In the genomic region with DNA sequence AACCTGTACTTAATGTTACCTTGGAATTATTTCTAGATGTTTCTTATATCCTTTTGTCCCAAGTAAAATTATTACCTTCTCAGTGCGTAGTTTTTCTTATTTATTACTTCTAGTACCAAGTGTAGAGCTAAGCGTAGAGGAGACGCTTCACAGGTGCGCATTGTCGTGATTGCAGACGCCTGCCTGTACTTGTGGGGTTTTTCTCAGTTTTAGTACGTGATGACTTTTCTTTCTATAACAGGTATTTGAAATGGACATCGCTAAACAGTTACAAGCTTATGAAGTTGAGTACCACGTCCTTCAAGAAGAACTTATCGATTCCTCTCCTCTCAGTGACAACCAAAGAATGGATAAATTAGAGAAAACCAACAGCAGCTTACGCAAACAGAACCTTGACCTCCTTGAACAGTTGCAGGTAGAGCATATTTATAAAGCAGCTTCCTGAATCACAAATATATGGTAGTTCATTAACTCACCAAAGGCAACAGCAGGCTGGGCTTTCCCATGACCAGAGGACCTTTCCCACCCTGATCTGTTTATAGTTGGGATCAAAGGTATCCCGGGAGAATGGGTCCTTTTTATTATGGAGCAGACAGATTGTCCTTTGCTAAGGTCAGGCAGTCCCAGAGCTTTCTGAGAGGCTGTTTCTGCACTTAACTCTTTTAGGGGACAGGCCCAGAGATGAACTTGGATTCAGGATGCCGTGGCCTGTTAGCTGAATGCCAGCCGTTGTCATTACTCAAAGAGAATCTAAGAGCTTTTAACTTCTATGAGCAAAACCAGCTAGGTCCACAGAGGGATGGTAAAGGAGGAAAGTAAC, we compare ENCODE assay signal across 9 cellular contexts.
DNase-seq lines count a peak whose midpoint lies in the region; ATAC-seq and TF ChIP-seq lines count a peak whose summit lies in the region.
"Had no signal": no experiment of that assay in that cellular context is flagged by ENCODE, and none has a peak within 500 bp of the region (broad histone marks: within the 10 kb centered on the region; RNA-seq: fewer than 3 reads in every experiment).

No MANE protein-coding gene starts in this region.

- peak overlapping the region; percentile 52 for H3K27ac Mint-ChIP-seq in activated naive CD8-positive, alpha-beta T cell treated with anti-CD3 and anti-CD28 coated beads, Interleukin-2, amount 50 U/mL, for 24 hours
- peak overlapping the region; percentile 80 for H3K27ac Mint-ChIP-seq in type B pancreatic cell

- no peak overlapping the region for H3K4me3 Mint-ChIP-seq in activated naive CD8-positive, alpha-beta T cell treated with anti-CD3 and anti-CD28 coated beads, Interleukin-2, amount 50 U/mL, for 24 hours
- H3K4me3 Mint-ChIP-seq in type B pancreatic cell: peak overlapping the region; percentile 74

- peaks cover 42% of the 10 kb centered on the region for H3K36me3 Mint-ChIP-seq in activated naive CD8-positive, alpha-beta T cell treated with anti-CD3 and anti-CD28 coated beads, Interleukin-2, amount 50 U/mL, for 24 hours (ENCODE audit: low read depth)
- H3K36me3 Mint-ChIP-seq in type B pancreatic cell: peaks cover 45% of the 10 kb centered on the region

- peaks cover 56% of the 10 kb centered on the region for H3K4me1 Mint-ChIP-seq in activated naive CD8-positive, alpha-beta T cell treated with anti-CD3 and anti-CD28 coated beads, Interleukin-2, amount 50 U/mL, for 24 hours
- peaks cover 56% of the 10 kb centered on the region for H3K4me1 Mint-ChIP-seq in type B pancreatic cell (ENCODE audit: unreplicated experiment)

- peaks cover 1% of the 10 kb centered on the region for H3K27me3 Mint-ChIP-seq in activated naive CD8-positive, alpha-beta T cell treated with anti-CD3 and anti-CD28 coated beads, Interleukin-2, amount 50 U/mL, for 24 hours
- H3K27me3 Mint-ChIP-seq in type B pancreatic cell: no peaks in the 10 kb centered on the region

- H3K4me3 ChIP-seq in heart right ventricle (no peak overlapping the region), right cardiac atrium (ENCODE audit: low read length) (no peak overlapping the region), mucosa of descending colon (peak overlapping the region; percentile 3)

- DNase-seq in heart right ventricle: no peak
- no peak for DNase-seq in right cardiac atrium
- DNase-seq in activated naive CD8-positive, alpha-beta T cell treated with anti-CD3 and anti-CD28 coated beads, Interleukin-2, amount 50 U/mL, for 24 hours: no peak
- peak in 1 of 3 donors; percentile 69 for DNase-seq in mucosa of descending colon
- DNase-seq in type B pancreatic cell (ENCODE audit: extremely low spot score, unreplicated experiment): no peak
- no peak for DNase-seq in activated CD4-positive, CD25-positive, alpha-beta regulatory T cell (lab: John Stamatoyannopoulos, UW)

- H3K36me3 ChIP-seq in heart right ventricle: peaks cover 0 to 71% (median 24%) of the 10 kb centered on the region in 9 donors
- no peaks in the 10 kb centered on the region for H3K36me3 ChIP-seq in mucosa of descending colon (ENCODE audit: low read depth)

- no peaks in the 10 kb centered on the region for H3K27me3 ChIP-seq in heart right ventricle
- no peaks in the 10 kb centered on the region for H3K27me3 ChIP-seq in right cardiac atrium (ENCODE audit: control insufficient read depth, insufficient read depth)

- H3K9me3 ChIP-seq in heart right ventricle (no peaks in the 10 kb centered on the region), right cardiac atrium (ENCODE audit: control insufficient read depth, low read length) (no peaks in the 10 kb centered on the region), mucosa of descending colon (no peaks in the 10 kb centered on the region)

- ATAC-seq in heart right ventricle: no peak
- ATAC-seq in right cardiac atrium: no peak
- no peak for ATAC-seq in activated naive CD8-positive, alpha-beta T cell treated with anti-CD3 and anti-CD28 coated beads, Interleukin-2, amount 50 U/mL, for 24 hours
- ATAC-seq in mucosa of descending colon: peak; percentile 86
- ATAC-seq in GM18870 (IDR thresholded peaks at IDR 0.05; ENCODE audit: unreplicated experiment): no peak
- no peak for ATAC-seq in GM21529 (IDR thresholded peaks at IDR 0.05; ENCODE audit: unreplicated experiment)

- intact Hi-C loops in heart right ventricle (cut with DNase I): no loop called here
- intact Hi-C loops in right cardiac atrium (cut with DNase I): no loop called here
- intact Hi-C loops in mucosa of descending colon (cut with DNase I, micrococcal nuclease): no loop called here

- H3K9me3 Mint-ChIP-seq in activated naive CD8-positive, alpha-beta T cell treated with anti-CD3 and anti-CD28 coated beads, Interleukin-2, amount 50 U/mL, for 24 hours: no peaks in the 10 kb centered on the region
- no peaks in the 10 kb centered on the region for H3K9me3 Mint-ChIP-seq in type B pancreatic cell
- H3K9me3 Mint-ChIP-seq: HFFc6 had no signal

- TF ChIP-seq CTCF in heart right ventricle (IDR thresholded peaks at IDR 0.05) (no peak), mucosa of descending colon (IDR thresholded peaks at IDR 0.05) (no peak), type B pancreatic cell (conservative IDR thresholded peaks at IDR 0.05) (no peak)

- H3K4me1 ChIP-seq in heart right ventricle (peaks cover 0 to 63% (median 38%) of the 10 kb centered on the region in 9 donors), right cardiac atrium (ENCODE audit: control insufficient read depth, insufficient read depth, low read length) (peaks cover 7% of the 10 kb centered on the region), mucosa of descending colon (ENCODE audit: low read depth) (peaks cover 46% of the 10 kb centered on the region)

- H3K27ac ChIP-seq in heart right ventricle (peak overlapping the region in 6 of 10 donors; percentile 22 to 67 (median 60)), right cardiac atrium (ENCODE audit: low read length) (no peak overlapping the region)

- WGBS in heart right ventricle, 2 donors: 92 to 93% methylated on average over 14 of the region's 14 CpGs
- WGBS in right cardiac atrium: 92% methylated on average over 14 of the region's 14 CpGs
